ENCODE assay signal across 14 cellular contexts in genomic region chr11:133040289-133040893, GRCh38.
DNase-seq lines count a peak whose midpoint lies in the region; ATAC-seq lines count a peak whose summit lies in the region.
"Had no signal": no experiment of that assay in that cellular context is flagged by ENCODE, and none has a peak within 500 bp of the region (broad histone marks: within the 10 kb centered on the region; RNA-seq: fewer than 3 reads in every experiment).

No MANE protein-coding gene starts in this region.

- peaks cover 2 to 4% of the 10 kb centered on the region in 2 donors for H3K9me3 Mint-ChIP-seq in activated T-cell treated with anti-CD3 and anti-CD28 coated beads, Interleukin-2, amount 50 U/mL, for 72 hours
- H3K9me3 Mint-ChIP-seq: activated naive CD4-positive, alpha-beta T cell treated with anti-CD3 and anti-CD28 coated beads, Interleukin-2, amount 10 ng/mL, durations not matched to agents 7 days and 5 days had no signal

- no peaks in the 10 kb centered on the region for H3K27me3 ChIP-seq in HUES6 (ENCODE audit: control insufficient read depth, insufficient read depth, low read length)

- H3K4me1 ChIP-seq in HUES6 (ENCODE audit: control insufficient read depth, insufficient read depth, low read length): peaks cover 15% of the 10 kb centered on the region
- H3K4me1 ChIP-seq: left ventricle myocardium inferior had no signal

- H3K36me3 ChIP-seq in HUES6 (ENCODE audit: control insufficient read depth, insufficient read depth, low read length): no peaks in the 10 kb centered on the region
- H3K36me3 ChIP-seq: left ventricle myocardium inferior had no signal

- intact Hi-C loops in Right ventricle myocardium superior (cut with DNase I): no loop called here

- no peaks in the 10 kb centered on the region for H3K4me1 Mint-ChIP-seq in activated T-cell treated with anti-CD3 and anti-CD28 coated beads, Interleukin-2, amount 50 U/mL, for 72 hours (ENCODE audit: low read depth)
- H3K4me1 Mint-ChIP-seq: activated naive CD4-positive, alpha-beta T cell treated with anti-CD3 and anti-CD28 coated beads, Interleukin-2, amount 10 ng/mL, durations not matched to agents 7 days and 5 days; T-helper 17 cell had no signal

- H3K4me3 Mint-ChIP-seq in activated T-cell treated with anti-CD3 and anti-CD28 coated beads, Interleukin-2, amount 50 U/mL, for 72 hours: no peak overlapping the region
- H3K4me3 Mint-ChIP-seq: activated naive CD4-positive, alpha-beta T cell treated with anti-CD3 and anti-CD28 coated beads, Interleukin-2, amount 10 ng/mL, durations not matched to agents 7 days and 5 days; T-helper 17 cell had no signal

- no peak for ATAC-seq in Right ventricle myocardium superior (ENCODE audit: poor library complexity)
- ATAC-seq in activated T-cell treated with anti-CD3 and anti-CD28 coated beads, Interleukin-2, amount 50 U/mL, for 72 hours (replicated peaks in 1 of 2): no peak
- ATAC-seq: T-helper 17 cell had no signal

- no peak overlapping the region for H3K27ac Mint-ChIP-seq in activated T-cell treated with anti-CD3 and anti-CD28 coated beads, Interleukin-2, amount 50 U/mL, for 72 hours
- H3K27ac Mint-ChIP-seq: activated naive CD4-positive, alpha-beta T cell treated with anti-CD3 and anti-CD28 coated beads, Interleukin-2, amount 10 ng/mL, durations not matched to agents 7 days and 5 days; T-helper 17 cell had no signal

- no peaks in the 10 kb centered on the region for H3K36me3 Mint-ChIP-seq in activated T-cell treated with anti-CD3 and anti-CD28 coated beads, Interleukin-2, amount 50 U/mL, for 72 hours (ENCODE audit: insufficient read depth in 2 of 2)
- H3K36me3 Mint-ChIP-seq: activated naive CD4-positive, alpha-beta T cell treated with anti-CD3 and anti-CD28 coated beads, Interleukin-2, amount 10 ng/mL, durations not matched to agents 7 days and 5 days had no signal

- H3K27me3 Mint-ChIP-seq in activated T-cell treated with anti-CD3 and anti-CD28 coated beads, Interleukin-2, amount 50 U/mL, for 72 hours (ENCODE audit: low read depth): no peaks in the 10 kb centered on the region
- H3K27me3 Mint-ChIP-seq: activated naive CD4-positive, alpha-beta T cell treated with anti-CD3 and anti-CD28 coated beads, Interleukin-2, amount 10 ng/mL, durations not matched to agents 7 days and 5 days had no signal

- H3K27ac ChIP-seq in HUES6 (ENCODE audit: low read depth, low read length): no peak overlapping the region
- H3K27ac ChIP-seq: left ventricle myocardium inferior had no signal

- H3K9me3 ChIP-seq in HUES6 (ENCODE audit: control insufficient read depth, insufficient read depth, low read depth, low read length): no peaks in the 10 kb centered on the region
- H3K9me3 ChIP-seq: left ventricle myocardium inferior had no signal

- H3K9ac ChIP-seq in HUES6 (ENCODE audit: low read length): no peak overlapping the region

- DNase-seq in Daoy (ENCODE audit: low read depth): peak; percentile 70
- DNase-seq in astrocyte of the hippocampus (ENCODE audit: low read depth, low spot score): peak; percentile 40
- peak; percentile 87 for DNase-seq in kidney tubule cell (ENCODE audit: low spot score)
- no peak for DNase-seq in putamen (ENCODE audit: low spot score)
- no peak for DNase-seq in SIG-M5 (lab: John Stamatoyannopoulos, UW)
- DNase-seq in Right ventricle myocardium superior: no peak
- no peak for DNase-seq in activated T-cell treated with anti-CD3 and anti-CD28 coated beads, Interleukin-2, amount 50 U/mL, for 72 hours
- DNase-seq: activated naive CD4-positive, alpha-beta T cell treated with anti-CD3 and anti-CD28 coated beads, Interleukin-2, amount 10 ng/mL, durations not matched to agents 7 days and 5 days; AML-193; hypothalamus; left ventricle myocardium inferior; SHP77; T-helper 17 cell had no signal

- H3K4me3 ChIP-seq in HUES6 (ENCODE audit: low read depth, low read length): 0 out of 2 replicates have a peak overlapping the region, but pooled peaks have one; percentile 2
- H3K4me3 ChIP-seq: left ventricle myocardium inferior had no signal

Comparison
In these comparisons a context has a peak if more than half of its experiments do, and no peak if none do; other contexts are left out.
1. DNase-seq: peak in Daoy (single experiment), astrocyte of the hippocampus (single experiment) and kidney tubule cell (single experiment); none in putamen (single experiment), SIG-M5 (single experiment), Right ventricle myocardium superior (single experiment) and activated T-cell treated with anti-CD3 and anti-CD28 coated beads, Interleukin-2, amount 50 U/mL, for 72 hours (0 of 2).